Comparison of ENCODE assay signal across 8 cellular contexts in genomic region chr9:116450378-116451139, GRCh38.
DNase-seq lines count a peak whose midpoint lies in the region; ATAC-seq and TF ChIP-seq lines count a peak whose summit lies in the region.

No MANE protein-coding gene starts in this region.

- CTCF ChIA-PET in SK-N-SH (lab: Yijun Ruan, JAX) = interaction anchor here (1.0 to 1.1 kb wide), 2 partner anchors 21 to 857 kb away, joined by 3 read pairs; no protein-coding TSS in a partner anchor

- no peaks in the 10 kb centered on the region for H3K27me3 ChIP-seq in SK-N-SH (ENCODE audit: insufficient read depth)

- H3K4me1 ChIP-seq in SK-N-SH (ENCODE audit: control insufficient read depth in 1 of 2, insufficient read depth in 2 of 2, low read depth in 1 of 2, low read length in 1 of 2) = no peaks in the 10 kb centered on the region; a peak in 1 of 4 replicates

- peak overlapping the region in 1 of 2 experiments; percentile 44; a peak in 1 of 4 replicates for H3K27ac ChIP-seq in SK-N-SH (ENCODE audit: low read depth in 2 of 2, low read length in 1 of 2)

- no peak overlapping the region for H3K4me3 Mint-ChIP-seq in nephron progenitor cell

- H4K20me1 ChIP-seq in SK-N-SH (ENCODE audit: insufficient read depth) = no peaks in the 10 kb centered on the region

- H3K9me2 ChIP-seq in SK-N-SH = no peaks in the 10 kb centered on the region

- H3K4me3 ChIP-seq in SK-N-SH (ENCODE audit: low read depth in 2 of 2, low read length in 1 of 2) = no peak overlapping the region

- H3K36me3 Mint-ChIP-seq in nephron progenitor cell (ENCODE audit: low read depth) = peaks cover 3% of the 10 kb centered on the region

- 69% methylated on average over 3 of the region's 3 CpGs for WGBS in SK-N-SH (ENCODE audit: low lambda C conversion rate)

- TF ChIP-seq CTCF in SK-N-SH (IDR thresholded peaks at IDR 0.05) (no peak), nephron progenitor cell (IDR thresholded peaks at IDR 0.05) (no peak)

- no peaks in the 10 kb centered on the region for H3F3A ChIP-seq in SK-N-SH (replicated peaks; ENCODE audit: insufficient read depth)

- H3K4me2 ChIP-seq in SK-N-SH = peak overlapping the region; percentile 55

- peak overlapping the region; percentile 57 for H3K27ac Mint-ChIP-seq in nephron progenitor cell

- H3K9me3 Mint-ChIP-seq in nephron progenitor cell = peaks cover 8% of the 10 kb centered on the region

- H3K36me3 ChIP-seq in SK-N-SH (replicated peaks in 1 of 2; ENCODE audit: control insufficient read depth in 1 of 2, insufficient read depth in 2 of 2, low read length in 1 of 2) = no peaks in the 10 kb centered on the region

- H3K79me2 ChIP-seq in SK-N-SH (ENCODE audit: insufficient read depth) = no peaks in the 10 kb centered on the region

- no peaks in the 10 kb centered on the region for H3K27me3 Mint-ChIP-seq in nephron progenitor cell (ENCODE audit: low read depth, poor library complexity)

- POLR2A ChIA-PET in SK-N-SH (lab: Yijun Ruan, JAX) = no interaction called here

- ATAC-seq in GM18867 (IDR thresholded peaks at IDR 0.05; ENCODE audit: unreplicated experiment) = peak; percentile 87
- ATAC-seq in HG02870 (IDR thresholded peaks at IDR 0.05; ENCODE audit: unreplicated experiment) = peak; percentile 95

- no peak overlapping the region for H3K9ac ChIP-seq in SK-N-SH

- H3K9me3 ChIP-seq in SK-N-SH = no peaks in the 10 kb centered on the region

- H3K4me1 Mint-ChIP-seq in nephron progenitor cell = peaks cover 27% of the 10 kb centered on the region

- no peak overlapping the region for H2AFZ ChIP-seq in SK-N-SH (ENCODE audit: low read depth)

- no peak for TF ChIP-seq RAD21 in SK-N-SH (IDR thresholded peaks at IDR 0.05; ENCODE audit: low read length)

- TF ChIP-seq EP300 in SK-N-SH (IDR thresholded peaks at IDR 0.05; ENCODE audit: borderline replicate concordance in 1 of 2, low read depth in 1 of 2, low read length in 1 of 2) = no peak

- DNase-seq in SK-N-SH = no peak
- DNase-seq in nephron progenitor cell = no peak
- DNase-seq in central memory CD4-positive, alpha-beta T cell = no peak
- DNase-seq in GF-D8 (lab: John Stamatoyannopoulos, UW) = no peak
- DNase-seq in activated gamma-delta T cell (lab: John Stamatoyannopoulos, UW) = no peak
- no peak for DNase-seq in effector CD4-positive, alpha-beta T cell

TF ChIP-seq in SK-N-SH, 30 proteins besides CTCF, POLR2A, EP300 and RAD21:
- TF ChIP-seq PBX3 (IDR thresholded peaks at IDR 0.05) (no peak), REST (IDR thresholded peaks at IDR 0.05; ENCODE audit: low read depth, low read length) (no peak), CHD2 (IDR thresholded peaks at IDR 0.05; ENCODE audit: low read length, partially characterized antibody) (no peak), IRF3 (IDR thresholded peaks at IDR 0.05; ENCODE audit: low read depth, low read length) (no peak), JUND (IDR thresholded peaks at IDR 0.05) (0 out of 2 replicates have a peak, but pooled peaks have one; percentile 23), MAX (IDR thresholded peaks at IDR 0.05; ENCODE audit: low read depth) (no peak), GABPA (IDR thresholded peaks at IDR 0.05; ENCODE audit: low read depth) (no peak), USF2 (IDR thresholded peaks at IDR 0.05; ENCODE audit: borderline replicate concordance, low read depth, low read length) (no peak), GATA2 (CRISPR knock-in tag; IDR thresholded peaks at IDR 0.05) (no peak), MXI1 (IDR thresholded peaks at IDR 0.05; ENCODE audit: low read depth, low read length) (no peak), FOXJ3 (CRISPR knock-in tag; IDR thresholded peaks at IDR 0.05) (no peak), EZH2phosphoT487 (IDR thresholded peaks at IDR 0.05; ENCODE audit: borderline replicate concordance, low read depth) (no peak), ELF1 (IDR thresholded peaks at IDR 0.05) (no peak), FOSL2 (IDR thresholded peaks at IDR 0.05; ENCODE audit: borderline replicate concordance, low read depth) (peak; percentile 29; the same call in 1 of the 2 replicates)
